1 cellular context compared by ENCODE assay signal in the genomic region with DNA sequence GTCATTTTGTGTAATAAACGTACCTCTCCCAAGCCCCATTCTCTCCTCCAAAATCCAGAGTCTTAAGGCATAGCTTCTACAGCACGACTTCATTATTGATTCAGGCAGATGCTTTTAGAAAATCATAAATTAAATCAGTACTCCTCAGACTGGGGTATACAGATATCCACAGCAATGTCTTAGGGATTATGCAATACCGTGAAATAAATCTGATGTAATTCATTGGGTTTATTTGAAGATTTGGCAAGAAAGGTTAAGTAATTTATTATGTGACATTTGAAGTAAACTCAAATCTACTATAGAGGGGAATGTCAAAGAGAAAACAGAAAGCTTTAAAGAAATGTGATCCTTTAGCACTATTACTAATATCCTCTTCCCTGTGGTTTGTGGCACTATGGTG.
TF ChIP-seq lines count a peak whose summit lies in the region.

No MANE protein-coding gene starts in this region.

TF ChIP-seq in HepG2, 621 proteins besides CTCF, POLR2A, EP300 and RAD21 (continued from another document):
- TF ChIP-seq ZBTB37 (CRISPR knock-in tag; IDR thresholded peaks at IDR 0.05) (no peak), ZNF431 (CRISPR knock-in tag; IDR thresholded peaks at IDR 0.05; ENCODE audit: borderline replicate concordance, low read depth) (no peak), JDP2 (CRISPR knock-in tag; IDR thresholded peaks at IDR 0.05; ENCODE audit: borderline replicate concordance) (no peak), ZNF44 (CRISPR knock-in tag; IDR thresholded peaks at IDR 0.05) (no peak)
- TF ChIP-seq, protein P1, sequence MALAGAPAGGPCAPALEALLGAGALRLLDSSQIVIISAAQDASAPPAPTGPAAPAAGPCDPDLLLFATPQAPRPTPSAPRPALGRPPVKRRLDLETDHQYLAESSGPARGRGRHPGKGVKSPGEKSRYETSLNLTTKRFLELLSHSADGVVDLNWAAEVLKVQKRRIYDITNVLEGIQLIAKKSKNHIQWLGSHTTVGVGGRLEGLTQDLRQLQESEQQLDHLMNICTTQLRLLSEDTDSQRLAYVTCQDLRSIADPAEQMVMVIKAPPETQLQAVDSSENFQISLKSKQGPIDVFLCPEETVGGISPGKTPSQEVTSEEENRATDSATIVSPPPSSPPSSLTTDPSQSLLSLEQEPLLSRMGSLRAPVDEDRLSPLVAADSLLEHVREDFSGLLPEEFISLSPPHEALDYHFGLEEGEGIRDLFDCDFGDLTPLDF (CRISPR knock-in tag; IDR thresholded peaks at IDR 0.05): no peak
